8 cellular contexts compared by ENCODE assay signal in genomic region chrX:15335135-15336022, GRCh38. TPM values are rescaled to one million over a fixed set of nuclear protein-coding genes. Genes with fewer than 3 reads are reported as not detected.
A peak's percentile ranks its signal among the peaks of the same experiment; 100 is the strongest.
DNase-seq lines count a peak whose midpoint lies in the region; ATAC-seq and TF ChIP-seq lines count a peak whose summit lies in the region.

TSS of gene PIGA (minus strand) at chrX:15335523. CDS start at chrX:15331930, 3,593 bp downstream.

- peak within 1 kb of the TSS; percentile 74 for H3K4me3 ChIP-seq in AG04449 (ENCODE audit: low read depth, low read length)
- peak within 1 kb of the TSS; percentile 77 for H3K4me3 ChIP-seq in WI38 (ENCODE audit: low read depth, low read length)
- H3K4me3 ChIP-seq in cardiac fibroblast (replicated peaks in 1 of 2; ENCODE audit: low read depth in 2 of 2, low read length in 2 of 2): peak within 1 kb of the TSS; percentile 74 to 77

- CTCF ChIA-PET in AG04449 (lab: Yijun Ruan, JAX): interaction anchor here (2.2 kb wide), 1 partner anchor 14 kb away, joined by 12 read pairs; no protein-coding TSS in a partner anchor

- peaks cover 11 to 15% (median 13%) of the 10 kb centered on the region in 3 donors for H3K27me3 Mint-ChIP-seq in immature natural killer cell (ENCODE audit: low read depth in 3 of 3)

- POLR2A ChIA-PET in AG04449 (lab: Yijun Ruan, JAX): no interaction called here

- TF ChIP-seq CTCF in AG04449 (IDR thresholded peaks at IDR 0.05; ENCODE audit: insufficient read depth, low read length, missing control alignments): no peak
- no peak for TF ChIP-seq CTCF in WI38 (IDR thresholded peaks at IDR 0.05; ENCODE audit: low read depth, low read length)
- no peak for TF ChIP-seq CTCF in cardiac fibroblast (IDR thresholded peaks at IDR 0.05; ENCODE audit: low read depth, low read length)

- H3K4me1 Mint-ChIP-seq in immature natural killer cell: peaks cover 10 to 14% of the 10 kb centered on the region in 2 donors

- no peaks in the 10 kb centered on the region for H3K36me3 Mint-ChIP-seq in immature natural killer cell

- peak within 1 kb of the TSS; percentile 88 to 96 (median 92) for H3K27ac Mint-ChIP-seq in immature natural killer cell

- DNase-seq in AG04449 (ENCODE audit: low read depth, low spot score): peak; percentile 74
- peak; percentile 97 for DNase-seq in NCI-H2227 treated with DMSO at 0.1 percent for 48 hours (lab: John Stamatoyannopoulos, UW)
- DNase-seq in cardiac fibroblast (ENCODE audit: low read depth in 2 of 2): peak; percentile 97 to 98
- peak; percentile 89 to 91 (median 91) for DNase-seq in immature natural killer cell
- peak; percentile 86 for DNase-seq in smooth muscle cell of the brain vasculature (ENCODE audit: low read depth, low spot score)

- H3K9me3 Mint-ChIP-seq in immature natural killer cell: no peaks in the 10 kb centered on the region

- peak within 1 kb of the TSS; percentile 84 to 92 (median 89) for H3K4me3 Mint-ChIP-seq in immature natural killer cell

- ATAC-seq in GM18907 (IDR thresholded peaks at IDR 0.05; ENCODE audit: unreplicated experiment) (peak; percentile 98), HG03159 (IDR thresholded peaks at IDR 0.05; ENCODE audit: unreplicated experiment) (peak; percentile 97)

RNA-seq across cellular contexts. Expression of gene PIGA, which starts in this region (rescaled TPM):
- 1 to 10 TPM; 2.4 to 3.9 (median 3.3) TPM for polyA plus RNA-seq in immature natural killer cell

Comparison
In these comparisons a context has a peak if more than half of its experiments do, and no peak if none do; other contexts are left out.
1. Peak in every context shown above with its lines: DNase-seq, ATAC-seq and H3K4me3 ChIP-seq.